In genomic region chr2:60581461-60582282, GRCh38 we compare ENCODE assay signal across 9 cellular contexts. TPM values are rescaled to one million over a fixed set of nuclear protein-coding genes. Genes with fewer than 3 reads are reported as not detected.
DNase-seq lines count a peak whose midpoint lies in the region; ATAC-seq, FAIRE-seq and TF ChIP-seq lines count a peak whose summit lies in the region.
"Had no signal": no experiment of that assay in that cellular context is flagged by ENCODE, and none has a peak within 500 bp of the region (broad histone marks: within the 10 kb centered on the region; RNA-seq: fewer than 3 reads in every experiment).

No MANE protein-coding gene starts in this region.

- no peak overlapping the region for H3K9ac ChIP-seq in kidney (ENCODE audit: low read length in 2 of 2)

- no peaks in the 10 kb centered on the region for H3K36me3 ChIP-seq in kidney (ENCODE audit: control insufficient read depth in 1 of 2, insufficient read depth in 2 of 2, low read length in 2 of 2)

- intact Hi-C loops in kidney (cut with DNase I), result no loop called here

- peak; percentile 63 for DNase-seq in NCI-H1436 (lab: John Stamatoyannopoulos, UW)
- DNase-seq in NCI-H1436 treated with DMSO at 0.1 percent for 48 hours (lab: John Stamatoyannopoulos, UW), result no peak
- peak; percentile 81 for DNase-seq in NB4 (ENCODE audit: low read depth)
- DNase-seq in cardiac fibroblast (ENCODE audit: low read depth in 2 of 2), result peak; percentile 49 to 51
- DNase-seq in kidney, result peak; percentile 85
- DNase-seq in stimulated activated CD4-positive, alpha-beta T cell treated with anti-CD3 and anti-CD28 coated beads, Interleukin-15, amount 100 ng/mL, for 24 hours, result peak; percentile 77

- H3K9me3 ChIP-seq in kidney (ENCODE audit: control insufficient read depth in 1 of 2, low read length in 2 of 2), result no peaks in the 10 kb centered on the region

- peak overlapping the region; percentile 17 for H3K4me3 ChIP-seq in NB4 (ENCODE audit: low read depth, low read length)
- peak overlapping the region; percentile 33 to 44 for H3K4me3 ChIP-seq in cardiac fibroblast (replicated peaks in 1 of 2; ENCODE audit: low read depth in 2 of 2, low read length in 2 of 2)
- no peak overlapping the region for H3K4me3 ChIP-seq in kidney (ENCODE audit: low read length in 2 of 2)

- peak; percentile 95 for ATAC-seq in HG02571 (IDR thresholded peaks at IDR 0.05; ENCODE audit: unreplicated experiment)

- peaks cover 0 to 2% of the 10 kb centered on the region in 2 donors for H3K4me1 ChIP-seq in kidney (ENCODE audit: control insufficient read depth in 1 of 2, insufficient read depth in 1 of 2, low read depth in 1 of 2, low read length in 2 of 2)

- no peak for TF ChIP-seq POLR2A in NB4 (IDR thresholded peaks at IDR 0.05; ENCODE audit: extremely low read depth, insufficient read length)

- TF ChIP-seq CTCF in NB4 (IDR thresholded peaks at IDR 0.05; ENCODE audit: low read depth, low read length) (peak; percentile 79), VCaP (conservative IDR thresholded peaks at IDR 0.05) (peak; percentile 98), cardiac fibroblast (IDR thresholded peaks at IDR 0.05; ENCODE audit: low read depth, low read length) (peak; percentile 69), kidney (IDR thresholded peaks at IDR 0.05; ENCODE audit: borderline replicate concordance, extremely low read depth, insufficient read depth) (peak; percentile 87)

- H3K27ac ChIP-seq in VCaP, result peak overlapping the region; percentile 41; the same call in 1 of the 2 replicates
- H3K27ac ChIP-seq in kidney (ENCODE audit: low read depth in 2 of 2, low read length in 2 of 2), result no peak overlapping the region

- FAIRE-seq in kidney (lab: Jason Lieb, UNC), result no peak
- FAIRE-seq: G401.6 had no signal

RNA-seq across cellular contexts. Expression of gene BCL11A, which starts 28.2 kb away (rescaled TPM):
- total RNA-seq in kidney, result 8.7 TPM
- 1.4 TPM for polyA plus RNA-seq in kidney (ENCODE audit: insufficient read depth, low read depth, low replicate concordance)

Comparison
In these comparisons a context has a peak if more than half of its experiments do, and no peak if none do; other contexts are left out.
1. H3K4me3 ChIP-seq: peak in NB4 (single experiment) and cardiac fibroblast (2 of 2); none in kidney (0 of 2).
2. Peak in every context shown above with its lines, with median percentiles within 50 percentile points of each other: CTCF ChIP-seq.